ENCODE assay signal across 19 cellular contexts in genomic region chr12:94770397-94770759, GRCh38.
A peak's percentile ranks its signal among the peaks of the same experiment; 100 is the strongest.
DNase-seq lines count a peak whose midpoint lies in the region; ATAC-seq and TF ChIP-seq lines count a peak whose summit lies in the region.
"Had no signal": no experiment of that assay in that cellular context is flagged by ENCODE, and none has a peak within 500 bp of the region (broad histone marks: within the 10 kb centered on the region; RNA-seq: fewer than 3 reads in every experiment).

No MANE protein-coding gene starts in this region.

- H3K9me3 Mint-ChIP-seq in nephron: no peaks in the 10 kb centered on the region

- no peak for TF ChIP-seq CTCF in DOHH2 (IDR thresholded peaks at IDR 0.05; ENCODE audit: low read depth, low read length, poor library complexity, severe bottlenecking)
- TF ChIP-seq CTCF in OCI-LY1 (IDR thresholded peaks at IDR 0.05; ENCODE audit: low read length): no peak
- no peak for TF ChIP-seq CTCF in colonic mucosa (IDR thresholded peaks at IDR 0.05)
- TF ChIP-seq CTCF in nephron (IDR thresholded peaks at IDR 0.05; ENCODE audit: unreplicated experiment in 3 of 3): no peak
- TF ChIP-seq CTCF in GM20000 (IDR thresholded peaks at IDR 0.05; ENCODE audit: extremely low read depth, missing control alignments): no peak
- TF ChIP-seq CTCF in omental fat pad (IDR thresholded peaks at IDR 0.05): no peak
- TF ChIP-seq CTCF in WERI-Rb-1 (IDR thresholded peaks at IDR 0.05; ENCODE audit: low read depth, low read length): no peak

- H4K20me1 ChIP-seq in DOHH2 (ENCODE audit: control insufficient read depth, insufficient read depth, low read depth, low read length) (no peaks in the 10 kb centered on the region), OCI-LY1 (ENCODE audit: insufficient read depth, low read length) (no peaks in the 10 kb centered on the region)

- DNase-seq in colonic mucosa: no peak
- no peak for DNase-seq in MG63
- DNase-seq in GM20000 (ENCODE audit: low spot score): no peak
- DNase-seq in omental fat pad (ENCODE audit: low spot score): no peak
- DNase-seq in WERI-Rb-1: no peak
- DNase-seq: 8988T, EL, H7, NCI-H1105 treated with DMSO at 0.1 percent for 48 hours, NCI-H1694, NCI-H2081 treated with DMSO at 0.1 percent for 48 hours, NCI-H446 treated with DMSO at 0.1 percent for 48 hours, OCI-M1, SHP77 had no signal

- H3K4me1 Mint-ChIP-seq in nephron: peaks cover 51% of the 10 kb centered on the region

- H3K9me3 ChIP-seq in DOHH2 (ENCODE audit: control insufficient read depth, insufficient read depth, low read length) (no peaks in the 10 kb centered on the region), OCI-LY1 (ENCODE audit: low read length) (no peaks in the 10 kb centered on the region), colonic mucosa (no peaks in the 10 kb centered on the region), MG63 (peaks cover 2% of the 10 kb centered on the region; the same call in 1 of the 2 replicates), WERI-Rb-1 (ENCODE audit: severe bottlenecking) (peaks cover 3% of the 10 kb centered on the region)

- H3K9me2 ChIP-seq in DOHH2 (replicated peaks; ENCODE audit: control insufficient read depth, low read length) (no peaks in the 10 kb centered on the region), OCI-LY1 (ENCODE audit: low read depth, low read length) (no peaks in the 10 kb centered on the region)

- intact Hi-C loops in colonic mucosa (cut with DNase I): no loop called here

- H3K79me2 ChIP-seq in DOHH2 (ENCODE audit: control insufficient read depth, low read length): no peaks in the 10 kb centered on the region
- no peaks in the 10 kb centered on the region for H3K79me2 ChIP-seq in OCI-LY1 (ENCODE audit: insufficient read depth, low read length)

- H3K36me3 Mint-ChIP-seq in nephron (ENCODE audit: low read depth): no peaks in the 10 kb centered on the region

- peak overlapping the region; percentile 90 for H3K27ac ChIP-seq in DOHH2 (ENCODE audit: low read depth, low read length)
- H3K27ac ChIP-seq in OCI-LY1 (ENCODE audit: low read depth, low read length, poor library complexity, severe bottlenecking): peak overlapping the region; percentile 81
- peak overlapping the region; percentile 37 for H3K27ac ChIP-seq in colonic mucosa
- H3K27ac ChIP-seq in WERI-Rb-1: no peak overlapping the region
- H3K27ac ChIP-seq: SK-N-MC had no signal

- H3K4me1 ChIP-seq in DOHH2 (ENCODE audit: control insufficient read depth, low read length) (peaks cover 45% of the 10 kb centered on the region), OCI-LY1 (ENCODE audit: insufficient read depth, low read length, severe bottlenecking) (peaks cover 34% of the 10 kb centered on the region), colonic mucosa (peaks cover 12% of the 10 kb centered on the region)

- H2AFZ ChIP-seq in OCI-LY1 (ENCODE audit: low read length): no peak overlapping the region

- H3K36me3 ChIP-seq in DOHH2 (ENCODE audit: control insufficient read depth, low read length): no peaks in the 10 kb centered on the region
- no peaks in the 10 kb centered on the region for H3K36me3 ChIP-seq in OCI-LY1 (ENCODE audit: insufficient read depth, low read length)
- no peaks in the 10 kb centered on the region for H3K36me3 ChIP-seq in colonic mucosa
- no peaks in the 10 kb centered on the region for H3K36me3 ChIP-seq in MG63
- no peaks in the 10 kb centered on the region for H3K36me3 ChIP-seq in WERI-Rb-1

- no peaks in the 10 kb centered on the region for H3K27me3 ChIP-seq in DOHH2 (ENCODE audit: control insufficient read depth, low read length)
- no peaks in the 10 kb centered on the region for H3K27me3 ChIP-seq in OCI-LY1 (ENCODE audit: insufficient read depth, low read length)
- no peaks in the 10 kb centered on the region for H3K27me3 ChIP-seq in colonic mucosa
- H3K27me3 ChIP-seq in MG63: no peaks in the 10 kb centered on the region
- H3K27me3 ChIP-seq in WERI-Rb-1 (ENCODE audit: insufficient read depth, low read depth, severe bottlenecking): no peaks in the 10 kb centered on the region

- H3F3A ChIP-seq in DOHH2 (ENCODE audit: control insufficient read depth, insufficient read depth) (peaks cover 17% of the 10 kb centered on the region), OCI-LY1 (ENCODE audit: insufficient read depth, low read length) (no peaks in the 10 kb centered on the region)

- peak overlapping the region; percentile 87 to 89 (median 88) for H3K27ac Mint-ChIP-seq in nephron
- H3K27ac Mint-ChIP-seq: IgD-negative memory B cell had no signal

- H3K4me3 Mint-ChIP-seq in nephron: peak overlapping the region in 1 of 3 experiments; percentile 53

- H3K4me3 ChIP-seq in DOHH2 (ENCODE audit: low read length) (peak overlapping the region; percentile 72), OCI-LY1 (ENCODE audit: low read depth, low read length, poor library complexity, severe bottlenecking) (no peak overlapping the region), colonic mucosa (no peak overlapping the region), MG63 (no peak overlapping the region), WERI-Rb-1 (ENCODE audit: low read depth, low read length) (no peak overlapping the region)
- H3K4me3 ChIP-seq: SK-N-MC had no signal

- no peaks in the 10 kb centered on the region for H3K27me3 Mint-ChIP-seq in nephron (ENCODE audit: low read depth)
- H3K27me3 Mint-ChIP-seq: IgD-negative memory B cell had no signal

- H3K9ac ChIP-seq in OCI-LY1 (ENCODE audit: low read length): no peak overlapping the region
- peak overlapping the region in 1 of 2 donors; percentile 29 for H3K9ac ChIP-seq in colonic mucosa (ENCODE audit: low read depth in 2 of 2, low read length in 2 of 2)

- no peak for ATAC-seq in omental fat pad (ENCODE audit: low FRiP score)

- H3K4me2 ChIP-seq in DOHH2 (ENCODE audit: low read length) (peak overlapping the region; percentile 94), OCI-LY1 (ENCODE audit: low read length) (no peak overlapping the region)
